28 cellular contexts compared by ENCODE assay signal in the genomic region with DNA sequence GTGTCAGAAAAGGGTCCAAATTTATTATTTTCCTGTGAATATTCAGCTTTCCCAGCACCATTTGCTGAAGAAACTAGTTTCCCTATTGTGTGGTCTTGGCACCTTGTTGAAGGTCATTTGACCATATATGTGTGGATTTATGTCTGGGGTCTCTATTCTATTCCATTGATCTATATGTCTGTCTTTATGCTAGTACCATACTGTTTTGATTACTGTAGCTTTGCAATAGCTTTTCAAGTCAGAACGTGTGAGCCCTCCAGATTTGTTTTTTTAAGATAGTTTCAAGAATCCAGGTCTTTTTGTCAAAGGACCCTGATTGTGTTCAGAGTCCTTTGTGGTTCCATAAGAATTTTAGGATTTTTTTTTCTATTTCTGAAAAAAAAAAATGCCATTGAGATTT.
DNase-seq lines count a peak whose midpoint lies in the region; ATAC-seq, FAIRE-seq and TF ChIP-seq lines count a peak whose summit lies in the region.
"Had no signal": no experiment of that assay in that cellular context is flagged by ENCODE, and none has a peak within 500 bp of the region (broad histone marks: within the 10 kb centered on the region; RNA-seq: fewer than 3 reads in every experiment).

No MANE protein-coding gene starts in this region.

- H3K36me3 ChIP-seq in HEK293 (ENCODE audit: control insufficient read depth in 2 of 2, insufficient read depth in 1 of 2, low read length in 2 of 2) (no peaks in the 10 kb centered on the region), adipocyte (ENCODE audit: control insufficient read depth, insufficient read depth, low read length, severe bottlenecking) (no peaks in the 10 kb centered on the region), H1 (ENCODE audit: control insufficient read depth in 2 of 4, insufficient read depth in 4 of 4, low read length in 3 of 4) (no peaks in the 10 kb centered on the region)
- H3K36me3 ChIP-seq: BLaER1 treated with 17β-estradiol and CSF1 and Interleukin-3, amounts not matched to agents 10 nM and 100 nM had no signal

- H3K9me3 ChIP-seq in HEK293 (ENCODE audit: control insufficient read depth, insufficient read depth, low read depth, low read length) (no peaks in the 10 kb centered on the region), adipocyte (ENCODE audit: control insufficient read depth, low read length) (peaks cover 8% of the 10 kb centered on the region), H1 (ENCODE audit: insufficient read depth in 2 of 2, low read depth in 1 of 2, low read length in 1 of 2) (no peaks in the 10 kb centered on the region)

- no peaks in the 10 kb centered on the region for H3K4me1 Mint-ChIP-seq in T-helper 2 cell treated with Interferon-gamma antibody and Interleukin-4, amounts not matched to agents 5 μg/mL and 100 μg/mL, for 36 hours (ENCODE audit: low read depth)
- H3K4me1 Mint-ChIP-seq: B cell had no signal

- CTCF ChIA-PET in HEK293 (lab: Yijun Ruan, JAX) (no interaction called here), H1 (lab: Charles Lee; ENCODE audit: partially characterized antibody) (no interaction called here)

- H4K8ac ChIP-seq in H1 (ENCODE audit: extremely low read depth, insufficient read depth, low read length), result no peak overlapping the region

- H3K27me3 ChIP-seq in adipocyte (replicated peaks; ENCODE audit: control insufficient read depth, insufficient read depth, low read length) (no peaks in the 10 kb centered on the region), H1 (replicated peaks in 1 of 4; ENCODE audit: control insufficient read depth in 3 of 4, extremely low read depth in 1 of 4, insufficient read depth in 3 of 4, low read length in 3 of 4) (no peaks in the 10 kb centered on the region)
- H3K27me3 ChIP-seq: BLaER1 treated with 17β-estradiol and CSF1 and Interleukin-3, amounts not matched to agents 10 nM and 100 nM had no signal

- H3K4me1 ChIP-seq in HEK293 (ENCODE audit: control insufficient read depth, insufficient read depth, low read length) (no peaks in the 10 kb centered on the region), adipocyte (ENCODE audit: control insufficient read depth, insufficient read depth, low read length) (no peaks in the 10 kb centered on the region), H1 (replicated peaks in 1 of 4; ENCODE audit: control insufficient read depth in 3 of 4, insufficient read depth in 4 of 4, low read length in 3 of 4) (0 out of 7 replicates have a peak, but pooled peaks cover 0 to 2% (median 0%) of the 10 kb centered on the region in 4 experiments)
- H3K4me1 ChIP-seq: A549; BLaER1 treated with 17β-estradiol and CSF1 and Interleukin-3, amounts not matched to agents 10 nM and 100 nM; Caco-2 had no signal

- no peak overlapping the region for H3K56ac ChIP-seq in H1 (replicated peaks; ENCODE audit: insufficient read length, low read depth, low read length)

- no peak overlapping the region for H2BK120ac ChIP-seq in H1 (replicated peaks; ENCODE audit: low read depth, low read length)

- TF ChIP-seq CTCF in D721Med (IDR thresholded peaks at IDR 0.05; ENCODE audit: insufficient read depth, missing control alignments) (no peak), HEK293 (tag by site-specific recombination; IDR thresholded peaks at IDR 0.05) (no peak), H1 (IDR thresholded peaks at IDR 0.05; ENCODE audit: control extremely low read depth in 1 of 3, insufficient read depth in 1 of 3, low read depth in 1 of 3, low read length in 3 of 3) (no peak)

- H3K18ac ChIP-seq in H1 (ENCODE audit: extremely low read depth, low read length), result no peak overlapping the region

- no peak overlapping the region for H3K4me2 ChIP-seq in H1 (ENCODE audit: insufficient read depth in 1 of 2, low read depth in 2 of 2, low read length in 2 of 2)
- H3K4me2 ChIP-seq: A549; BLaER1 treated with 17β-estradiol and CSF1 and Interleukin-3, amounts not matched to agents 10 nM and 100 nM had no signal

- H3K9ac ChIP-seq in adipocyte (ENCODE audit: low read length), result no peak overlapping the region
- H3K9ac ChIP-seq in H1 (replicated peaks in 1 of 4; ENCODE audit: extremely low read depth in 1 of 4, low read depth in 3 of 4, low read length in 3 of 4), result no peak overlapping the region
- H3K9ac ChIP-seq: BLaER1 treated with 17β-estradiol and CSF1 and Interleukin-3, amounts not matched to agents 10 nM and 100 nM had no signal

- no peak overlapping the region for H3K4ac ChIP-seq in H1 (replicated peaks; ENCODE audit: insufficient read length, low read depth, low read length)

- no peaks in the 10 kb centered on the region for H3K79me2 ChIP-seq in H1 (ENCODE audit: control insufficient read depth in 1 of 2, insufficient read depth in 2 of 2, low read length in 2 of 2)

- FAIRE-seq in D721Med (lab: Jason Lieb, UNC) (peak; percentile 16), H1 (lab: Jason Lieb, UNC) (no peak)
- FAIRE-seq: A549, GM12878, GM12892, GM18507, GM19239 had no signal

- H3K23ac ChIP-seq in H1 (ENCODE audit: insufficient read length), result no peak overlapping the region

- H4K91ac ChIP-seq in H1 (replicated peaks; ENCODE audit: insufficient read length, low read length), result no peak overlapping the region

- no peak for ATAC-seq in GM19463 (IDR thresholded peaks at IDR 0.05; ENCODE audit: unreplicated experiment)
- ATAC-seq: A549; CD8-positive, alpha-beta T cell; GM12878 had no signal

- TF ChIP-seq EP300 in H1 (IDR thresholded peaks at IDR 0.05; ENCODE audit: borderline replicate concordance in 1 of 2, low read depth in 2 of 2, low read length in 2 of 2), result no peak

- no peak overlapping the region for H3K4me3 Mint-ChIP-seq in T-helper 2 cell treated with Interferon-gamma antibody and Interleukin-4, amounts not matched to agents 5 μg/mL and 100 μg/mL, for 36 hours
- H3K4me3 Mint-ChIP-seq: B cell; CD4-positive, alpha-beta T cell; CD8-positive, alpha-beta T cell had no signal

- no peaks in the 10 kb centered on the region for H3K9me3 Mint-ChIP-seq in T-helper 2 cell treated with Interferon-gamma antibody and Interleukin-4, amounts not matched to agents 5 μg/mL and 100 μg/mL, for 36 hours
- H3K9me3 Mint-ChIP-seq: CD8-positive, alpha-beta T cell had no signal

- 86% methylated on average over 1 of the region's 1 CpG; no CpG with 5 or more reads in 1 of the 2 experiments for WGBS in H1 (ENCODE audit: extremely low coverage in 1 of 2, insufficient coverage in 1 of 2, insufficient read length in 1 of 2, insufficient replicate concordance in 2 of 2, low coverage in 1 of 2, low lambda C conversion rate in 2 of 2, missing lambda C conversion rate in 1 of 2), 2 experiments

- H2BK12ac ChIP-seq in H1 (ENCODE audit: low read depth, low read length), result no peak overlapping the region

- no peak for TF ChIP-seq POLR2A in H1 (IDR thresholded peaks at IDR 0.05; ENCODE audit: control extremely low read depth in 1 of 2, low read depth in 2 of 2, low read length in 2 of 2)

- no peaks in the 10 kb centered on the region for H3K36me3 Mint-ChIP-seq in T-helper 2 cell treated with Interferon-gamma antibody and Interleukin-4, amounts not matched to agents 5 μg/mL and 100 μg/mL, for 36 hours (ENCODE audit: low read depth)
- H3K36me3 Mint-ChIP-seq: CD8-positive, alpha-beta T cell had no signal

- H3K23me2 ChIP-seq in H1 (ENCODE audit: low read depth, low read length), result no peaks in the 10 kb centered on the region

- TF ChIP-seq RAD21 in H1 (IDR thresholded peaks at IDR 0.05 in 1 of 2, conservative IDR thresholded peaks at IDR 0.05 in 1 of 2; ENCODE audit: low read depth in 2 of 2, low read length in 2 of 2), result no peak

- H4K20me1 ChIP-seq in H1 (replicated peaks in 1 of 2; ENCODE audit: control insufficient read depth in 1 of 2, insufficient read depth in 2 of 2, low read length in 2 of 2), result no peaks in the 10 kb centered on the region
- H4K20me1 ChIP-seq: BLaER1 treated with 17β-estradiol and CSF1 and Interleukin-3, amounts not matched to agents 10 nM and 100 nM had no signal

- no peak overlapping the region for H2BK5ac ChIP-seq in H1 (ENCODE audit: low read depth, low read length)

- H3K4me3 ChIP-seq in HEK293 (ENCODE audit: low read depth, low read length) (no peak overlapping the region), adipocyte (ENCODE audit: low read length) (peak overlapping the region; percentile 27), H1 (ENCODE audit: extremely low read depth in 1 of 4, insufficient read depth in 2 of 4, low read depth in 3 of 4, low read length in 4 of 4) (no peak overlapping the region)
- H3K4me3 ChIP-seq: A549; BLaER1 treated with 17β-estradiol and CSF1 and Interleukin-3, amounts not matched to agents 10 nM and 100 nM; GM12878 had no signal

- H2AFZ ChIP-seq in H1 (ENCODE audit: low read length), result no peak overlapping the region

- H2AK5ac ChIP-seq in H1 (ENCODE audit: low read depth, low read length), result no peak overlapping the region

- POLR2A ChIA-PET in HEK293 (lab: Yijun Ruan, JAX), result no interaction called here
- POLR2A ChIA-PET in H1 (lab: Charles Lee; ENCODE audit: partially characterized antibody), result interaction anchor here (1.0 kb wide), 1 partner anchor 16 kb away, joined by 3 read pairs; no protein-coding TSS in a partner anchor

- no peaks in the 10 kb centered on the region for H3K79me1 ChIP-seq in H1 (ENCODE audit: low read depth, low read length)

- peaks cover 16% of the 10 kb centered on the region for H3K27me3 Mint-ChIP-seq in T-helper 2 cell treated with Interferon-gamma antibody and Interleukin-4, amounts not matched to agents 5 μg/mL and 100 μg/mL, for 36 hours (ENCODE audit: low read depth)

- DNase-seq in D721Med (ENCODE audit: insufficient read length, low spot score) (no peak), adipocyte (ENCODE audit: low read depth) (no peak), H1 (ENCODE audit: low read depth in 1 of 2, low spot score in 2 of 2) (no peak), hepatic stellate cell (ENCODE audit: low spot score) (no peak)
- DNase-seq in T-helper 2 cell treated with Interferon-gamma antibody and Interleukin-4, amounts not matched to agents 5 μg/mL and 100 μg/mL, for 36 hours (ENCODE audit: low spot score), result no peak
- DNase-seq: AML-193; Caco-2; Calu3; CD4-positive, alpha-beta T cell; CD8-positive, alpha-beta T cell; DMS 273 treated with DMSO at 0.1 percent for 48 hours; DMS153; DMS53; DMS79; DND-41; EL; GDM1 had no signal

- H3K27ac Mint-ChIP-seq in T-helper 2 cell treated with Interferon-gamma antibody and Interleukin-4, amounts not matched to agents 5 μg/mL and 100 μg/mL, for 36 hours, result no peak overlapping the region
- H3K27ac Mint-ChIP-seq: B cell; CD4-positive, alpha-beta T cell; CD8-positive, alpha-beta T cell had no signal

- no peak overlapping the region for H3K27ac ChIP-seq in HEK293 (ENCODE audit: extremely low read depth, low read depth, low read length)
- H3K27ac ChIP-seq in H1 (ENCODE audit: low read depth, low read length), result no peak overlapping the region
- H3K27ac ChIP-seq: 22Rv1; A549; BLaER1 treated with 17β-estradiol and CSF1 and Interleukin-3, amounts not matched to agents 10 nM and 100 nM; C4-2B had no signal

- no peak overlapping the region for H4K5ac ChIP-seq in H1 (ENCODE audit: insufficient read length, low read depth, low read length)

- H2BK20ac ChIP-seq in H1 (ENCODE audit: low read length), result no peak overlapping the region

- no peak overlapping the region for H2BK15ac ChIP-seq in H1 (ENCODE audit: low read length)

- H3K14ac ChIP-seq in H1 (ENCODE audit: insufficient read length), result no peak overlapping the region

TF ChIP-seq in HEK293, 187 proteins besides CTCF, POLR2A, EP300 and RAD21 (continues in another document):
- no peak for TF ChIP-seq ZNF19 (tag by site-specific recombination; IDR thresholded peaks at IDR 0.05; ENCODE audit: low read depth)
